14 cellular contexts compared by ENCODE assay signal in genomic region chr16:2170080-2170479, GRCh38. TPM values are rescaled to one million over a fixed set of nuclear protein-coding genes. Genes with fewer than 3 reads are reported as not detected.
DNase-seq lines count a peak whose midpoint lies in the region; ATAC-seq and TF ChIP-seq lines count a peak whose summit lies in the region.
"Had no signal": no experiment of that assay in that cellular context is flagged by ENCODE, and none has a peak within 500 bp of the region (broad histone marks: within the 10 kb centered on the region; RNA-seq: fewer than 3 reads in every experiment).

No MANE protein-coding gene starts in this region.

- peak; percentile 14 for ATAC-seq in esophagus mucosa
- peak; percentile 20 for ATAC-seq in omental fat pad (ENCODE audit: low FRiP score)
- ATAC-seq: natural killer cell had no signal

- peaks cover 13% of the 10 kb centered on the region for H3K36me3 ChIP-seq in SJCRH30
- H3K36me3 ChIP-seq in tibial artery, result peaks cover 46 to 93% (median 82%) of the 10 kb centered on the region in 3 donors

- TF ChIP-seq CTCF in omental fat pad (IDR thresholded peaks at IDR 0.05) (no peak), tibial artery (IDR thresholded peaks at IDR 0.05) (no peak)

- H3K27ac ChIP-seq in SJCRH30 (peak overlapping the region; percentile 32; the same call in 1 of the 2 replicates), tibial artery (no peak overlapping the region)

- intact Hi-C loops in tibial artery (cut with DNase I; ENCODE audit: low total_unique reads), result no loop called here

- no peak for TF ChIP-seq POLR2A in erythroblast (IDR thresholded peaks at IDR 0.05; ENCODE audit: low read length)

- H3K4me3 ChIP-seq in SJCRH30 (no peak overlapping the region), tibial artery (peak overlapping the region; percentile 28 to 36)

- H3K27me3 ChIP-seq in SJCRH30, result no peaks in the 10 kb centered on the region
- no peaks in the 10 kb centered on the region for H3K27me3 ChIP-seq in tibial artery

- DNase-seq in SJCRH30, result peak in 1 of 2 experiments; percentile 47
- no peak for DNase-seq in omental fat pad (ENCODE audit: low spot score)
- DNase-seq in tibial artery, result no peak
- no peak for DNase-seq in erythroblast (lab: John Stamatoyannopoulos, UW)
- DNase-seq in SIG-M5 treated with dmso at 0.1 percent for 504 hours (lab: John Stamatoyannopoulos, UW; ENCODE audit: unreplicated experiment), result no peak
- no peak for DNase-seq in inferior parietal cortex (ENCODE audit: extremely low spot score)
- DNase-seq: activated CD4-positive, alpha-beta memory T cell treated with anti-CD3 and anti-CD28 coated beads for 36 hours; activated naive CD4-positive, alpha-beta T cell treated with anti-CD3 and anti-CD28 coated beads, Interleukin-2, amount 50 U/mL, for 16 hours; H9; mesendoderm; natural killer cell; NCI-H2029; NCI-H446 treated with DMSO at 0.1 percent for 48 hours had no signal

- peaks cover 4% of the 10 kb centered on the region; the same call in 1 of the 2 replicates for H3K4me1 ChIP-seq in SJCRH30
- H3K4me1 ChIP-seq in tibial artery, result no peaks in the 10 kb centered on the region

- H3K9me3 ChIP-seq in SJCRH30 (replicated peaks) (no peaks in the 10 kb centered on the region), tibial artery (no peaks in the 10 kb centered on the region)

RNA-seq across cellular contexts. Expression of gene TRAF7, which starts 14.5 kb away (rescaled TPM):
- total RNA-seq in SJCRH30 (2014; rRNA removed; shearing (Covaris generic)), result 34.5 and 35.9 TPM in 2 replicates
- 96.6 TPM for total RNA-seq in esophagus mucosa
- 10 to 100 TPM; 31.9 to 42.7 (median 34.3) TPM for total RNA-seq in omental fat pad

RNA-seq across cellular contexts. Expression of gene RAB26, which starts 21.7 kb away (rescaled TPM):
- 1.0 and 1.4 TPM in 2 replicates for total RNA-seq in SJCRH30 (2014; rRNA removed; shearing (Covaris generic))
- total RNA-seq in esophagus mucosa, result 6.0 TPM
- 1 to 10 TPM in 2 of 4 donors, under 1 TPM in 1, not detected in 1; 0.19 to 2.0 (median 1.1) TPM for total RNA-seq in omental fat pad

RNA-seq across cellular contexts. Expression of gene CASKIN1, which starts 26.3 kb away (rescaled TPM):
- total RNA-seq in SJCRH30 (2014; rRNA removed; shearing (Covaris generic)), result 0.13 and 0.24 TPM in 2 replicates
- total RNA-seq in esophagus mucosa (0.08 TPM), omental fat pad (under 1 TPM; 0.12 to 0.19 (median 0.14) TPM)
- total RNA-seq: natural killer cell had no signal

RNA-seq across cellular contexts. Expression of gene PKD1, which starts 34.4 kb away (rescaled TPM):
- total RNA-seq in SJCRH30 (2014; rRNA removed; shearing (Covaris generic)), result 47.1 and 51.9 TPM in 2 replicates
- 34.8 TPM for total RNA-seq in esophagus mucosa
- 100 to 1,000 TPM in 2 of 4 donors, 10 to 100 TPM in 2; 86.4 to 214 (median 121) TPM for total RNA-seq in omental fat pad

RNA-seq across cellular contexts. Expression of gene MLST8, which starts 35.2 kb away (rescaled TPM):
- total RNA-seq in SJCRH30 (2014; rRNA removed; shearing (Covaris generic)), result 28.8 and 32.8 TPM in 2 replicates
- total RNA-seq in esophagus mucosa (28.5 TPM), omental fat pad (10 to 100 TPM; 29.8 to 44.6 (median 34.6) TPM)
